Comparison of ENCODE assay signal across 1 cellular context in the genomic region with DNA sequence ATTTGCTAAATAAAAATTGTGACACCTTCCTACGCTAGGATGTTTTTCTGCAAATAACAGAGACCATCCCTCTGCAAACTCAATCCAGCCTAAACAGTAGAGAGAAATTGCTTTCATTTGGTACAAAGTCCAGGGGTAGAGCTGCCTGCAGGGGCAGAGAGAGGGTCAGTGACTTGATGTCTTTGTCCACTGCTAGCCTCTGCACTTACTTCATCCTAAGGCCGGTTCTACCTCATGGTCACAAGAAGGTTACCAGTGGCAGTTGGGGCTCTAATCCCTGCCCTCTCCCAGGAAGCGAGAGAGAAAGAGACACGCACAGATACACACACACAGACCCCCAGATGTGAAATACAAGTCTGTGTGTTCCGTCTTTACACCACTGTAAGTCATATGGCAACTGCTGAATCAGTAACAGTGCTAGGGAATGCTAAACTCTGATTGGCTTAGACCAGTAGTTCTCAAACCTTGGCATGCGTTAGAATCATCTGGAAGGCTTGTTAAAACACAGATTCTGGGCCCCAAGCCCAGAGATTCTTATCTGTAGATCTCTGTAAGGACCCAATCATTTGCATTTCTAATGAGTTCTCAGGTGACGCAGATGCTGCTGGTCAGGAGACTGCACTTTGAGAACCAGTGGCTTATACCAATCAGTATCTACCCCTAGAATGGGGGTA.
A peak's percentile ranks its signal among the peaks of the same experiment; 100 is the strongest.
TF ChIP-seq lines count a peak whose summit lies in the region.

No MANE protein-coding gene starts in this region.

TF ChIP-seq in GM12878, 131 proteins besides CTCF, POLR2A, EP300 and RAD21:
- TF ChIP-seq MYC (IDR thresholded peaks at IDR 0.05; ENCODE audit: insufficient read depth, insufficient read length, insufficient replicate concordance, low read length, severe bottlenecking) (no peak), PAX8 (IDR thresholded peaks at IDR 0.05) (no peak), RFX5 (IDR thresholded peaks at IDR 0.05; ENCODE audit: low read depth, low read length) (0 out of 2 replicates have a peak, but pooled peaks have one; percentile 15)
